In the genomic region with DNA sequence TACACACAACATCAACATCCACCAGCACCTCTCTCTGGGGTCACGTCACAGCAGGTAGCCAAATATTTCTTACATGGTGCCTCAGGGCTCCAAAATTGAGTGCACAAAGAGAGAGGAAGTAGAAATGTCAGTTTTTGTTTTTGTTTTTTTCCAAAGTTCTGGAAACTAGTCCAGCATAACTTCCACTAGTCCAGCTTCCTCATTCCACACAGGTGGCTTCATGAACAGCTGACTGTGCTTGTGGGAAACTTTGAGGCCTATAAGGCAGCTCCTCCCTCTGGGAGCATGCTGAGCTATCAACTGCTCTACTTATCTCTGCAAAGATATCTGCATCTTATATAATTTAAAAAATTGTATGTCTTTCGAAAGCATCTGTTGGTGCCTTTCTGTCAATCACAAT, we compare ENCODE assay signal across 23 cellular contexts.
A peak's percentile ranks its signal among the peaks of the same experiment; 100 is the strongest.
DNase-seq lines count a peak whose midpoint lies in the region; ATAC-seq and TF ChIP-seq lines count a peak whose summit lies in the region.
"Had no signal": no experiment of that assay in that cellular context is flagged by ENCODE, and none has a peak within 500 bp of the region (broad histone marks: within the 10 kb centered on the region; RNA-seq: fewer than 3 reads in every experiment).

No MANE protein-coding gene starts in this region.

- intact Hi-C loops in mammary epithelial cell (cut with micrococcal nuclease) (no loop called here), left lung (cut with DNase I) (no loop called here)

- in situ Hi-C loops in mammary epithelial cell (cut with MboI; ENCODE audit: low sequenced_read_pairs in 2 of 2), result no loop called here

- dilution Hi-C loops in mammary epithelial cell (cut with HindIII; ENCODE audit: low sequenced_read_pairs), result no loop called here

- no peaks in the 10 kb centered on the region for H3K9me3 ChIP-seq in mammary epithelial cell (replicated peaks; ENCODE audit: insufficient read depth, low read length)
- no peaks in the 10 kb centered on the region for H3K9me3 ChIP-seq in left lung
- H3K9me3 ChIP-seq: mucosa of descending colon, psoas muscle, SK-N-SH, thoracic aorta had no signal

- CTCF ChIA-PET in mammary epithelial cell (lab: Charles Lee; ENCODE audit: low non-redundant PET), result no interaction called here

- no peak overlapping the region for H2AFZ ChIP-seq in mammary epithelial cell (ENCODE audit: low read depth, low read length)
- H2AFZ ChIP-seq: neural progenitor cell had no signal

- DNase-seq in SIG-M5 treated with dmso at 0.1 percent for 504 hours (lab: John Stamatoyannopoulos, UW; ENCODE audit: unreplicated experiment) (peak; percentile 21), SIG-M5 (lab: John Stamatoyannopoulos, UW) (no peak), mammary epithelial cell (peak; percentile 12), left lung (no peak), NCI-H2196 treated with DMSO at 0.1 percent for 48 hours (lab: John Stamatoyannopoulos, UW; ENCODE audit: unreplicated experiment) (no peak), GM10266 (ENCODE audit: extremely low spot score) (no peak)
- DNase-seq: 8988T; activated CD4-positive, alpha-beta T cell treated with anti-CD3 and anti-CD28 coated beads, Interleukin-2, amount 10 ng/mL, durations not matched to agents 24 days and 14 days; effector memory CD8-positive, alpha-beta T cell; left ventricle myocardium superior; mucosa of descending colon; NCI-H1417 treated with DMSO at 0.1 percent for 48 hours; NCI-H524; psoas muscle; SK-N-SH; stimulated activated CD4-positive, alpha-beta T cell treated with anti-CD3 and anti-CD28 coated beads, Interleukin-2, amount 100 ng/mL, for 48 hours; stimulated activated naive B cell treated with anti-CD40 and anti-IgM and Interleukin-4, amounts not matched to agents 10 μg/mL and 1 μg/mL and 100 μg/mL, for 72 hours; T-helper 2 cell had no signal

- no peaks in the 10 kb centered on the region for H3K4me1 ChIP-seq in mammary epithelial cell (ENCODE audit: insufficient read depth, low read length)
- no peaks in the 10 kb centered on the region for H3K4me1 ChIP-seq in left lung
- H3K4me1 ChIP-seq: neural progenitor cell, psoas muscle had no signal

- no peak overlapping the region for H3K4me3 ChIP-seq in mammary epithelial cell (replicated peaks in 1 of 3; ENCODE audit: insufficient read depth in 1 of 3, low read depth in 2 of 3, low read length in 3 of 3)
- no peak overlapping the region for H3K4me3 ChIP-seq in left lung
- H3K4me3 ChIP-seq: mucosa of descending colon, neural progenitor cell, psoas muscle, thoracic aorta had no signal

- H3K27ac ChIP-seq in mammary epithelial cell (ENCODE audit: insufficient read depth, low read depth, low read length) (no peak overlapping the region), left lung (no peak overlapping the region)
- H3K27ac ChIP-seq: neural progenitor cell, psoas muscle, thoracic aorta, VCaP had no signal

- TF ChIP-seq CTCF in mammary epithelial cell (conservative IDR thresholded peaks at IDR 0.05 in 1 of 2, IDR thresholded peaks at IDR 0.05 in 1 of 2; ENCODE audit: extremely low read depth in 1 of 2, insufficient read depth in 1 of 2, low read depth in 1 of 2, low read length in 2 of 2) (no peak), left lung (IDR thresholded peaks at IDR 0.05) (no peak), GM10266 (IDR thresholded peaks at IDR 0.05; ENCODE audit: control insufficient read depth, insufficient read depth, low read depth, missing control alignments) (no peak)

- H3K4me2 ChIP-seq in mammary epithelial cell (ENCODE audit: insufficient read depth, low read depth, low read length), result no peak overlapping the region
- H3K4me2 ChIP-seq: neural progenitor cell, SK-N-SH had no signal

- no peak overlapping the region for H3K9ac ChIP-seq in mammary epithelial cell (ENCODE audit: insufficient read depth, low read length)
- H3K9ac ChIP-seq: neural progenitor cell, SK-N-SH had no signal

- H3K36me3 ChIP-seq in mammary epithelial cell (ENCODE audit: insufficient read depth, low read length), result no peaks in the 10 kb centered on the region
- H3K36me3 ChIP-seq in left lung, result no peaks in the 10 kb centered on the region
- H3K36me3 ChIP-seq: neural progenitor cell, thoracic aorta had no signal

- BruUV-seq in mammary epithelial cell (replicated peaks; lab: Mats Ljungman, UMichigan), result no TSS peak

- no peaks in the 10 kb centered on the region for H4K20me1 ChIP-seq in mammary epithelial cell (ENCODE audit: insufficient read depth, low read length)

- peaks cover 1% of the 10 kb centered on the region for H3K27me3 ChIP-seq in mammary epithelial cell (ENCODE audit: insufficient read depth, low read length)
- H3K27me3 ChIP-seq in left lung, result no peaks in the 10 kb centered on the region
- H3K27me3 ChIP-seq: neural progenitor cell had no signal

- 46% methylated on average over 2 of the region's 2 CpGs for WGBS in mammary epithelial cell (ENCODE audit: low coverage, missing lambda C conversion rate)

- ATAC-seq in left lung, result peak; percentile 34
- ATAC-seq in HG03139 (IDR thresholded peaks at IDR 0.05; ENCODE audit: unreplicated experiment), result no peak
- no peak for ATAC-seq in GM21529 (IDR thresholded peaks at IDR 0.05; ENCODE audit: unreplicated experiment)
- ATAC-seq: effector memory CD8-positive, alpha-beta T cell; left ventricle myocardium superior; mucosa of descending colon; psoas muscle; stimulated activated naive B cell treated with anti-CD40 and anti-IgM and Interleukin-4, amounts not matched to agents 10 μg/mL and 1 μg/mL and 100 μg/mL, for 72 hours had no signal

- H3K79me2 ChIP-seq in mammary epithelial cell (ENCODE audit: insufficient read depth, low read length), result no peaks in the 10 kb centered on the region

Comparison
In these comparisons a context has a peak if more than half of its experiments do, and no peak if none do; other contexts are left out.
1. DNase-seq: peak in SIG-M5 treated with dmso at 0.1 percent for 504 hours (single experiment) and mammary epithelial cell (single experiment); none in SIG-M5 (single experiment), left lung (0 of 2), NCI-H2196 treated with DMSO at 0.1 percent for 48 hours (single experiment) and GM10266 (single experiment).